8 cellular contexts compared by ENCODE assay signal in the genomic region with DNA sequence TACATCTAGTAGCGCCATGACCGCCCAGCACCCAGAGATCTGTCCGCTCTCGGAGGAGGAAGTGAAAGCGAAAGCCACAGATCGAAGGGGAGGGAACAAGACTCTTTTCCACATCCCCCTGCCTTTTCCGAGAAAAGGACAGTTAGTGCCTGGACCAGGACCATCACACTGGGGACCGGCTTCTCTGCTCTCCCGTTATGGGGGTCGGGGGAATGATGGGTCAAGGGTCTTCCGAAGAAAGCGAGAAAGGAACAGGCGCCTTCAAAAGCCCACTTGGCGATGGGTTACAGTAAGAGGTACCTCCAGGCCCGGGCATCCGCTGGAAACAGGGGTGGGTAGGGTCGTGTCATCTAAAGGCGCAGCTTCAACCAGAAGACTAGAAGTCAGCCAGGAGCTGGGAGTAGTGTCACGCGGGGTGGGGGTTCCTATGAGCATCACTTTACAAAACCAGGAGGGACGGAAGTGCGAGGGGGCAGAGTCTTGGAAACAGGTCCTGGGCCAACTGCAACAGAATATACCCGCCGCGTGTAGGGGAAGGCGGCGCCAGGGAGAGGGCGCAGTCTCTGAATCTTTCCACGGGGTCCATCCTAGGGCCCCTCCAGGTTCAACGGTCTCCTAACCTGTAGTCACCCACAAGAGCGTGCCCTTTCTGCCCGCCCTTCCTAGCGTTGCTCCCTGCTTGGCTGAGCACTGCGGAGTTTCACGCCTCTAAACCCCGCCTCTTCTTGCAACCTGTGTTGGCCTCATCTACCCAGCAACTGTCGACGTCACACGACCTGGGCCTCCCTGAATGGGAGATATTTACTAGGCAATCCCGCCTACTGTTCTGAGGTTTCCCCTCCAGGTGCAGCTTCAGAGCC. TPM values are rescaled to one million over a fixed set of nuclear protein-coding genes. Genes with fewer than 3 reads are reported as not detected.
DNase-seq lines count a peak whose midpoint lies in the region; ATAC-seq and TF ChIP-seq lines count a peak whose summit lies in the region.

A gene (minus strand): TSS at position 69 of the 860 bp plus-strand sequence. CDS start 51 bp downstream, at position 18.

- H3K36me3 ChIP-seq in iPS-20b (ENCODE audit: insufficient read depth, low read depth, low read length) (no peaks in the 10 kb centered on the region), skeletal muscle tissue (ENCODE audit: control insufficient read depth in 3 of 3, insufficient read depth in 3 of 3, low read length in 3 of 3) (peaks cover 28 to 49% (median 46%) of the 10 kb centered on the region in 3 donors)

- peak within 1 kb of the TSS; percentile 92 for H3K4me3 ChIP-seq in iPS-20b (ENCODE audit: low read length)
- peak within 1 kb of the TSS; percentile 73 to 91 (median 88) for H3K4me3 ChIP-seq in skeletal muscle tissue (ENCODE audit: low read length in 3 of 3)

- peak within 1 kb of the TSS; percentile 77 for H3K27ac ChIP-seq in VCaP
- no peak within 1 kb of the TSS for H3K27ac ChIP-seq in iPS-20b (ENCODE audit: low read length)
- peak within 1 kb of the TSS; percentile 91 for H3K27ac ChIP-seq in skeletal muscle tissue (ENCODE audit: low read depth, low read length)

- peak; percentile 93 for DNase-seq in ACHN
- peak; percentile 97 for DNase-seq in NCI-H2196 (lab: John Stamatoyannopoulos, UW; ENCODE audit: unreplicated experiment)
- DNase-seq in T47D (ENCODE audit: low read depth in 1 of 2, low spot score in 1 of 2), result peak; percentile 77 to 98

- TF ChIP-seq CTCF in VCaP (conservative IDR thresholded peaks at IDR 0.05), result peak; percentile 23; the same call in 1 of the 2 replicates

- in situ Hi-C loops in ACHN (cut with HindIII; ENCODE audit: low pct_ligation_motif_present, low pct_unique_long_range_greater_than_20kb, low sequenced_read_pairs) (no loop called here), T47D (cut with HindIII; ENCODE audit: low pct_unique_long_range_greater_than_20kb, low sequenced_read_pairs) (no loop called here)

- H3K27me3 ChIP-seq in iPS-20b (ENCODE audit: insufficient read depth, low read length) (peaks cover 56% of the 10 kb centered on the region), skeletal muscle tissue (ENCODE audit: control insufficient read depth in 3 of 3, insufficient read depth in 3 of 3, low read length in 3 of 3) (no peaks in the 10 kb centered on the region)

- ATAC-seq in GM18870 (IDR thresholded peaks at IDR 0.05; ENCODE audit: unreplicated experiment) (peak; percentile 69), HG03108 (IDR thresholded peaks at IDR 0.05; ENCODE audit: unreplicated experiment) (peak; percentile 57)

- peak within 1 kb of the TSS; percentile 76; the same call in 1 of the 2 replicates for H3K9ac ChIP-seq in iPS-20b (ENCODE audit: low read depth, low read length)
- H3K9ac ChIP-seq in skeletal muscle tissue (ENCODE audit: low read depth in 1 of 3, low read length in 3 of 3), result peak within 1 kb of the TSS; percentile 82 to 92 (median 90)

- H3K4me1 ChIP-seq in iPS-20b (ENCODE audit: insufficient read depth, low read length), result peaks cover 3% of the 10 kb centered on the region; the same call in 1 of the 2 replicates
- H3K4me1 ChIP-seq in skeletal muscle tissue (ENCODE audit: control insufficient read depth in 3 of 3, insufficient read depth in 3 of 3, low read length in 3 of 3), result peaks cover 19 to 28% (median 21%) of the 10 kb centered on the region in 3 donors

- H3K9me3 ChIP-seq in iPS-20b (ENCODE audit: insufficient read depth, low read depth, low read length) (no peaks in the 10 kb centered on the region), skeletal muscle tissue (ENCODE audit: control insufficient read depth in 3 of 3, low read length in 3 of 3) (no peaks in the 10 kb centered on the region)

RNA-seq across cellular contexts. Expression of the gene that starts here (rescaled TPM):
- total RNA-seq in skeletal muscle tissue, result 18.8 TPM
